Comparison of ENCODE assay signal across 13 cellular contexts in genomic region chr7:44153948-44154335, GRCh38. TPM values are rescaled to one million over a fixed set of nuclear protein-coding genes. Genes with fewer than 3 reads are reported as not detected.
DNase-seq lines count a peak whose midpoint lies in the region; ATAC-seq and TF ChIP-seq lines count a peak whose summit lies in the region.
"Had no signal": no experiment of that assay in that cellular context is flagged by ENCODE, and none has a peak within 500 bp of the region (broad histone marks: within the 10 kb centered on the region; RNA-seq: fewer than 3 reads in every experiment).

No MANE protein-coding gene starts in this region.

- ATAC-seq in GM19463 (IDR thresholded peaks at IDR 0.05; ENCODE audit: unreplicated experiment), result no peak
- ATAC-seq: CD8-positive, alpha-beta T cell had no signal

- intact Hi-C loops in posterior vena cava (cut with DNase I), result no loop called here

- in situ Hi-C loops in GM13976 (cut with MboI; ENCODE audit: low sequenced_read_pairs, unreplicated experiment), result no loop called here

- no peak for TF ChIP-seq CTCF in GM13976 (IDR thresholded peaks at IDR 0.05; ENCODE audit: borderline replicate concordance, control extremely low read depth, extremely low read depth, insufficient read depth, missing control alignments)

- DNase-seq in GM13976 (ENCODE audit: low spot score), result peak; percentile 19
- peak; percentile 19 for DNase-seq in H7
- DNase-seq in mesenteric fat pad (ENCODE audit: low spot score), result peak; percentile 57
- DNase-seq in posterior vena cava (ENCODE audit: low spot score), result peak; percentile 54
- no peak for DNase-seq in NCI-H2196 (lab: John Stamatoyannopoulos, UW; ENCODE audit: unreplicated experiment)
- no peak for DNase-seq in NCI-H1092 (lab: John Stamatoyannopoulos, UW)
- DNase-seq: CD8-positive, alpha-beta T cell; COR-L47; DND-41; GDM1; GM23248 had no signal

- no peaks in the 10 kb centered on the region for H3K36me3 ChIP-seq in H7 (replicated peaks; ENCODE audit: control insufficient read depth, insufficient read depth, low read length)

- no peak overlapping the region for H3K4me3 ChIP-seq in H7 (ENCODE audit: insufficient read depth, low read depth, low read length)
- H3K4me3 ChIP-seq: A549, GM23248 had no signal

- no peaks in the 10 kb centered on the region; the same call in 1 of the 2 replicates for H3K27me3 ChIP-seq in H7 (ENCODE audit: control insufficient read depth, insufficient read depth, low read length)

RNA-seq across cellular contexts. Expression of gene MYL7, which starts 12.8 kb away (rescaled TPM):
- total RNA-seq in H7 (2014; rRNA removed; shearing (Covaris generic)), result 1.4 and 4.7 TPM in 2 replicates
- total RNA-seq in mesenteric fat pad (not detected), posterior vena cava (1 to 10 TPM in 1 of 2 donors, not detected in 1; 1.4 TPM)
- total RNA-seq: CD8-positive, alpha-beta T cell; GM23248 had no signal

RNA-seq across cellular contexts. Expression of gene POLD2, which starts 30.6 kb away (rescaled TPM):
- total RNA-seq in H7 (2014; rRNA removed; shearing (Covaris generic)), result 134 and 136 TPM in 2 replicates
- total RNA-seq in mesenteric fat pad (60.2 TPM), posterior vena cava (10 to 100 TPM; 39.9 to 60.0 TPM)

RNA-seq across cellular contexts. Expression of gene GCK, which starts 35.3 kb away (rescaled TPM):
- 2.8 and 3.7 TPM in 2 replicates for total RNA-seq in H7 (2014; rRNA removed; shearing (Covaris generic))
- total RNA-seq in mesenteric fat pad (0.48 TPM), posterior vena cava (under 1 TPM; 0.51 to 0.81 TPM)

RNA-seq across cellular contexts. Expression of gene YKT6, which starts 46.8 kb away (rescaled TPM):
- 82.4 and 93.4 TPM in 2 replicates for total RNA-seq in H7 (2014; rRNA removed; shearing (Covaris generic))
- total RNA-seq in mesenteric fat pad, result 77.4 TPM
- 10 to 100 TPM; 56.7 to 71.8 TPM for total RNA-seq in posterior vena cava

RNA-seq across cellular contexts. Expression of gene AEBP1, which starts 49.8 kb away (rescaled TPM):
- 12.9 and 15.8 TPM in 2 replicates for total RNA-seq in H7 (2014; rRNA removed; shearing (Covaris generic))
- total RNA-seq in mesenteric fat pad (267 TPM), posterior vena cava (100 to 1,000 TPM; 783 to 919 TPM)

Comparison
In these comparisons a context has a peak if more than half of its experiments do, and no peak if none do; other contexts are left out.
1. DNase-seq: peak in GM13976 (single experiment), H7 (single experiment), mesenteric fat pad (single experiment) and posterior vena cava (single experiment); none in NCI-H2196 (single experiment) and NCI-H1092 (single experiment).